In the genomic region with DNA sequence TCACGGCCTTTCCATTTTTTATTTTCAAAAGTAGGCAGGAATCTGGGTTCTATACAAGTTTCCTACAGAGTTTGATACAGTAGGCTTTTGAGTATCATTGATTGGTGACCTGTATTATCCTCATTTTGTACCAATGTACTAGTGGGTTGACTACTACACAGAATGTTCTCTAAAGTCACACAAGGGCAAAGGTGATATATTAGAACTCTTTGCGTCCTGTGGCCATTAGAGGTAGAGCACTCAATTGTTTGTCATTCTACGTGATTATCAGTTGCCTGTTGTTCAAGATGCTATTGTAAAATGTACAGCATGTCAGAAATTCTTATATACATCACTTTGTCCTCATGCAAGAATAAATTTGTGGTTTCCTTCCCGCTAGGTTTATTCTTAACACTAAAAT, we compare ENCODE assay signal across 13 cellular contexts. TPM values are rescaled to one million over a fixed set of nuclear protein-coding genes. Genes with fewer than 3 reads are reported as not detected.
DNase-seq lines count a peak whose midpoint lies in the region; ATAC-seq, FAIRE-seq and TF ChIP-seq lines count a peak whose summit lies in the region.
"Had no signal": no experiment of that assay in that cellular context is flagged by ENCODE, and none has a peak within 500 bp of the region (broad histone marks: within the 10 kb centered on the region; RNA-seq: fewer than 3 reads in every experiment).

No MANE protein-coding gene starts in this region.

- H3K4me3 ChIP-seq in ascending aorta (no peak overlapping the region), HepG2 (replicated peaks in 1 of 3; ENCODE audit: insufficient read depth in 1 of 3, low read depth in 2 of 3, low read length in 3 of 3) (no peak overlapping the region), esophagus squamous epithelium (no peak overlapping the region)
- H3K4me3 ChIP-seq: BLaER1 treated with 17β-estradiol and CSF1 and Interleukin-3, amounts not matched to agents 10 nM and 100 nM had no signal

- TF ChIP-seq CTCF in ascending aorta (IDR thresholded peaks at IDR 0.05) (no peak), HepG2 (CRISPR knock-in tag; IDR thresholded peaks at IDR 0.05) (no peak), esophagus squamous epithelium (IDR thresholded peaks at IDR 0.05) (no peak)

- H3K36me3 ChIP-seq in ascending aorta (peaks cover 23 to 73% of the 10 kb centered on the region in 2 donors), HepG2 (replicated peaks in 1 of 2; ENCODE audit: control insufficient read depth in 1 of 2, insufficient read depth in 2 of 2, low read length in 2 of 2) (peaks cover 25 to 84% of the 10 kb centered on the region in 2 experiments), esophagus squamous epithelium (peaks cover 7 to 100% (median 47%) of the 10 kb centered on the region in 3 donors)

- no peaks in the 10 kb centered on the region for H4K20me1 ChIP-seq in HepG2 (ENCODE audit: insufficient read depth, low read length)

- peaks cover 0 to 21% of the 10 kb centered on the region in 2 donors for H3K4me1 ChIP-seq in ascending aorta
- 0 out of 2 replicates have a peak, but pooled peaks cover 10% of the 10 kb centered on the region for H3K4me1 ChIP-seq in HepG2 (ENCODE audit: insufficient read depth, low read length)
- no peaks in the 10 kb centered on the region for H3K4me1 ChIP-seq in esophagus squamous epithelium

- POLR2A ChIA-PET in HepG2 (lab: Yijun Ruan, JAX), result no interaction called here

- no peaks in the 10 kb centered on the region for H3K79me2 ChIP-seq in HepG2 (ENCODE audit: insufficient read depth, low read length)

- H2AFZ ChIP-seq in HepG2 (ENCODE audit: low read length), result no peak overlapping the region

- no peak overlapping the region for H3K4me3 Mint-ChIP-seq in activated naive CD8-positive, alpha-beta T cell treated with anti-CD3 and anti-CD28 coated beads for 36 hours
- no peak overlapping the region for H3K4me3 Mint-ChIP-seq in activated naive CD8-positive, alpha-beta T cell treated with anti-CD3 and anti-CD28 coated beads, Interleukin-2, amount 50 U/mL, for 24 hours
- H3K4me3 Mint-ChIP-seq: IgD-negative memory B cell had no signal

- ATAC-seq in activated naive CD8-positive, alpha-beta T cell treated with anti-CD3 and anti-CD28 coated beads, Interleukin-2, amount 50 U/mL, for 24 hours, result no peak
- ATAC-seq in HepG2, result peak; percentile 66
- ATAC-seq in HG03108 (IDR thresholded peaks at IDR 0.05; ENCODE audit: unreplicated experiment), result no peak
- no peak for ATAC-seq in GM21717 (IDR thresholded peaks at IDR 0.05; ENCODE audit: unreplicated experiment)

- H3K27me3 ChIP-seq in ascending aorta, result no peaks in the 10 kb centered on the region
- H3K27me3 ChIP-seq in HepG2 (ENCODE audit: control insufficient read depth in 1 of 2, insufficient read depth in 2 of 2, low read length in 2 of 2), result no peaks in the 10 kb centered on the region
- H3K27me3 ChIP-seq in esophagus squamous epithelium, result no peaks in the 10 kb centered on the region
- H3K27me3 ChIP-seq: BLaER1 treated with 17β-estradiol and CSF1 and Interleukin-3, amounts not matched to agents 10 nM and 100 nM had no signal

- intact Hi-C loops in ascending aorta (cut with DNase I) (loop anchor here (2.0 to 10.0 kb wide), 2 partner anchors 115 to 189 kb away; a partner anchor contains a TSS), HepG2 (cut with micrococcal nuclease; ENCODE audit: unreplicated experiment) (loop anchor here (1.0 to 2.0 kb wide), 3 partner anchors 115 to 232 kb away; a partner anchor contains a TSS), esophagus squamous epithelium (cut with DNase I) (loop anchor here (10.0 kb wide), 1 partner anchor 169 kb away; no protein-coding TSS in a partner anchor)

- no peak for DNase-seq in activated naive CD8-positive, alpha-beta T cell treated with anti-CD3 and anti-CD28 coated beads for 36 hours
- DNase-seq in activated naive CD8-positive, alpha-beta T cell treated with anti-CD3 and anti-CD28 coated beads, Interleukin-2, amount 50 U/mL, for 24 hours, result no peak
- DNase-seq in ascending aorta (ENCODE audit: low spot score in 2 of 2) (no peak), HepG2 (ENCODE audit: low spot score) (no peak), esophagus squamous epithelium (lab: John Stamatoyannopoulos, UW) (no peak)
- DNase-seq: GOT3, NCI-H2029, NCI-H2171 treated with DMSO at 0.1 percent for 48 hours, NCI-H446 treated with DMSO at 0.1 percent for 48 hours had no signal

- H3K27ac Mint-ChIP-seq in activated naive CD8-positive, alpha-beta T cell treated with anti-CD3 and anti-CD28 coated beads for 36 hours, result peak overlapping the region; percentile 25
- no peak overlapping the region for H3K27ac Mint-ChIP-seq in activated naive CD8-positive, alpha-beta T cell treated with anti-CD3 and anti-CD28 coated beads, Interleukin-2, amount 50 U/mL, for 24 hours

- peaks cover 4% of the 10 kb centered on the region for H3K4me1 Mint-ChIP-seq in activated naive CD8-positive, alpha-beta T cell treated with anti-CD3 and anti-CD28 coated beads for 36 hours
- peaks cover 4% of the 10 kb centered on the region for H3K4me1 Mint-ChIP-seq in activated naive CD8-positive, alpha-beta T cell treated with anti-CD3 and anti-CD28 coated beads, Interleukin-2, amount 50 U/mL, for 24 hours

- peaks cover 13% of the 10 kb centered on the region for H3K36me3 Mint-ChIP-seq in activated naive CD8-positive, alpha-beta T cell treated with anti-CD3 and anti-CD28 coated beads for 36 hours
- H3K36me3 Mint-ChIP-seq in activated naive CD8-positive, alpha-beta T cell treated with anti-CD3 and anti-CD28 coated beads, Interleukin-2, amount 50 U/mL, for 24 hours (ENCODE audit: low read depth), result peaks cover 82% of the 10 kb centered on the region

- no peak for TF ChIP-seq RAD21 in HepG2 (CRISPR knock-in tag; IDR thresholded peaks at IDR 0.05)

- no peaks in the 10 kb centered on the region for H3K27me3 Mint-ChIP-seq in activated naive CD8-positive, alpha-beta T cell treated with anti-CD3 and anti-CD28 coated beads for 36 hours
- no peaks in the 10 kb centered on the region for H3K27me3 Mint-ChIP-seq in activated naive CD8-positive, alpha-beta T cell treated with anti-CD3 and anti-CD28 coated beads, Interleukin-2, amount 50 U/mL, for 24 hours
- H3K27me3 Mint-ChIP-seq: IgD-negative memory B cell had no signal

- BruUV-seq in HepG2 (replicated peaks; lab: Mats Ljungman, UMichigan), result no TSS peak

- WGBS in HepG2 (ENCODE audit: low lambda C conversion rate), result 98% methylated on average over 4 of the region's 4 CpGs
- WGBS in esophagus squamous epithelium, 2 donors, result 93% methylated on average over 4 of the region's 4 CpGs

- H3K27ac ChIP-seq in ascending aorta (peak overlapping the region; percentile 62 to 65), HepG2 (ENCODE audit: extremely low read length, insufficient read depth, low read length) (no peak overlapping the region), esophagus squamous epithelium (no peak overlapping the region)

- in situ Hi-C loops in HepG2 (cut with HindIII; ENCODE audit: extremely low pct_ligation_motif_present, low pct_unique_long_range_greater_than_20kb), result no loop called here

- H3K9me3 Mint-ChIP-seq in activated naive CD8-positive, alpha-beta T cell treated with anti-CD3 and anti-CD28 coated beads for 36 hours, result no peaks in the 10 kb centered on the region
- no peaks in the 10 kb centered on the region for H3K9me3 Mint-ChIP-seq in activated naive CD8-positive, alpha-beta T cell treated with anti-CD3 and anti-CD28 coated beads, Interleukin-2, amount 50 U/mL, for 24 hours
- H3K9me3 Mint-ChIP-seq: IgD-negative memory B cell had no signal

- FAIRE-seq in HepG2 (lab: Jason Lieb, UNC), result no peak

- TF ChIP-seq POLR2A in HepG2 (IDR thresholded peaks at IDR 0.05; ENCODE audit: insufficient read depth in 1 of 2, low read depth in 2 of 2, low read length in 2 of 2) (no peak), esophagus squamous epithelium (IDR thresholded peaks at IDR 0.05) (no peak)

- no peak overlapping the region for H3K4me2 ChIP-seq in HepG2 (ENCODE audit: low read depth, low read length)

- CTCF ChIA-PET in HepG2 (lab: Yijun Ruan, JAX; ENCODE audit: low intra/inter-chr PET ratio, low total read pairs), result interaction anchor here (1.6 to 2.8 kb wide), 3 partner anchors 163 to 195 kb away, joined by 3 to 19 read pairs (median 13); a partner anchor contains a TSS

- no peak overlapping the region for H3K9ac ChIP-seq in HepG2 (ENCODE audit: insufficient read depth, low read depth, low read length)

- no peak for TF ChIP-seq EP300 in HepG2 (IDR thresholded peaks at IDR 0.05; ENCODE audit: low read depth in 2 of 2, low read length in 2 of 2)
- no peak for TF ChIP-seq EP300 in HepG2 (CRISPR knock-in tag; IDR thresholded peaks at IDR 0.05; ENCODE audit: borderline replicate concordance)

- H3K9me3 ChIP-seq in ascending aorta (no peaks in the 10 kb centered on the region), HepG2 (ENCODE audit: low read length) (no peaks in the 10 kb centered on the region), esophagus squamous epithelium (no peaks in the 10 kb centered on the region)
- H3K9me3 ChIP-seq: BLaER1 treated with 17β-estradiol and CSF1 and Interleukin-3, amounts not matched to agents 10 nM and 100 nM had no signal

RNA-seq across cellular contexts. Expression of a gene that starts 24.8 kb away (rescaled TPM):
- 100 to 1,000 TPM; 121 to 133 TPM for total RNA-seq in activated naive CD8-positive, alpha-beta T cell treated with anti-CD3 and anti-CD28 coated beads for 36 hours
- 5.3 TPM for total RNA-seq in ascending aorta
- 74.1 and 106 TPM in 2 replicates for total RNA-seq in HepG2 (2016; rRNA removed; fragmentation: Illumina TruSeq; extraction: Trizol)
- total RNA-seq in HepG2 (2016; cell fraction: cytosol; rRNA removed; fragmentation: Illumina TruSeq; extraction: Trizol; ENCODE audit: low read depth), result 6.7 and 7.8 TPM in 2 replicates
- total RNA-seq in HepG2 (2016; cell fraction: insoluble cytoplasmic fraction; rRNA removed; fragmentation: Illumina TruSeq; extraction: Trizol), result 78.8 and 111 TPM in 2 replicates
- 18.3 and 22.3 TPM in 2 replicates for total RNA-seq in HepG2 (2016; cell fraction: membrane; rRNA removed; fragmentation: Illumina TruSeq; extraction: Trizol)
- total RNA-seq in HepG2 (2016; cell fraction: nucleus; rRNA removed; fragmentation: Illumina TruSeq; extraction: Trizol), result 104 and 105 TPM in 2 replicates
- 54.5 and 63.0 TPM in 2 replicates for polyA plus RNA-seq in HepG2 (2011; rRNA removed)
- polyA plus RNA-seq in HepG2 (2011; cell fraction: cytosol; rRNA removed), result 11.8 and 17.9 TPM in 2 replicates
- 60.9 and 85.0 TPM in 2 replicates for polyA plus RNA-seq in HepG2 (2011; cell fraction: nucleus; rRNA removed)
- polyA plus RNA-seq in HepG2 (2012), result 34.1 and 68.0 TPM in 2 replicates
- 2.4 and 2.5 TPM in 2 replicates for polyA plus RNA-seq in HepG2 (2016; cell fraction: cytosol; fragmentation: Illumina TruSeq; extraction: Trizol; ENCODE audit: low read depth)
- 68.6 and 69.2 TPM in 2 replicates for polyA plus RNA-seq in HepG2 (2016; cell fraction: insoluble cytoplasmic fraction; fragmentation: Illumina TruSeq; extraction: Trizol; ENCODE audit: low read depth)
- polyA plus RNA-seq in HepG2 (2016; cell fraction: membrane; fragmentation: Illumina TruSeq; extraction: Trizol; ENCODE audit: low read depth), result 5.7 and 7.8 TPM in 2 replicates
- 100 and 103 TPM in 2 replicates for polyA plus RNA-seq in HepG2 (2016; cell fraction: nucleus; fragmentation: Illumina TruSeq; extraction: Trizol; ENCODE audit: insufficient read depth, low read depth)
- 46.4 and 64.2 TPM in 2 replicates for polyA minus RNA-seq in HepG2 (2011; rRNA and poly(A)+ RNA removed; ENCODE audit: low replicate concordance)
- 20.1 and 21.0 TPM in 2 replicates for polyA minus RNA-seq in HepG2 (2011; cell fraction: cytosol; rRNA and poly(A)+ RNA removed)
- polyA minus RNA-seq in HepG2 (2011; cell fraction: nucleus; rRNA and poly(A)+ RNA removed), result 240 and 258 TPM in 2 replicates
- total RNA-seq in esophagus squamous epithelium, result 10 to 100 TPM; 15.8 to 44.4 (median 30.6) TPM

Comparison
In these comparisons a context has a peak if more than half of its experiments do, and no peak if none do; other contexts are left out.
1. H3K27ac ChIP-seq: peak in ascending aorta (2 of 2); none in HepG2 (single experiment) and esophagus squamous epithelium (0 of 4).